32 cellular contexts compared by ENCODE assay signal in the genomic region with DNA sequence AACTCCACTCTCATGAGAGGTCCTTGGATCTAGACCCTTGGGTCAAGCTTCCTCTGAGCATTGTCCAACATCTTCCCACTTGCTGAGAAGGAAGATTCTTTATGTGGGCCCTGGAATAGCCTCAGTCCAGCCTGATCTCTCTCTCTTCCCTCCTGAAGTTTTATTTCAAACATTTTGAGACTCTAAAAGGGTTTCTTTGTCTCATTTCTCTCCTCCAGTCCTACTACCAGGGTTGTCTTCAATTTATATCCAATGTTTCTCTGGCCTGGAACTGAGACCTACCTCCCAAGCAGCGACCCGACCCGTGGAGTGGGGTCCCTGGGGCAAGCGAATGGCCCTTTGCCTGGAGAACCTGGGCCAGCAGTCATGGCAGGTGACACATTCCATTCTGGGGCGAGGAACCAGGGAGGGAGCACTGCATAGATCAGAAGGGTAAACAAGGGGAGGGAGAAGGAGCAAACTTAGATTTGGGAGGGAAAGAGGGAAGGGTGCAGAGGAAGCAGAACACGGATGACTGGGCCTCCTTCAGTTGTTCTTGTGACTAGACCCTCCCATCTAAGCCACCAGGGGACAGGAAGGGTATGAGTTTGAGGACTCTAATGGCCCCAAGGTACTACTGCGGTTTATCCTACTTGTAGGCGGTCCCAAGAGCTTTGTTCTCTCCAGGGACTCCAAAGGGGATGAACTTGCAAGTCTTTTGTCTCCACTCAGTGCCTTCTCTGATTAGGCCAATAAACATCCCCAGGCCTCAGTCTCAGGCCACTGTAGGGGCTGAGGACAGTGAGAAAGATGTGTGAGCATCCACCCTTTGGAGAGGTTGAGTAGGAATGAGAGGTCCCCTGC. TPM values are rescaled to one million over a fixed set of nuclear protein-coding genes. Genes with fewer than 3 reads are reported as not detected.
"Had no signal": no experiment of that assay in that cellular context is flagged by ENCODE, and none has a peak within 500 bp of the region (broad histone marks: within the 10 kb centered on the region; RNA-seq: fewer than 3 reads in every experiment).

No MANE protein-coding gene starts in this region.

- H3K4me2 ChIP-seq: hepatocyte had no signal

- ATAC-seq: esophagus mucosa; gastrocnemius medialis; heart left ventricle; left cardiac atrium; left lung; naive thymus-derived CD8-positive, alpha-beta T cell; stimulated activated memory B cell treated with anti-CD40 and anti-IgM and Interleukin-4, amounts not matched to agents 10 μg/mL and 1 μg/mL and 100 μg/mL, for 72 hours had no signal

- H2AFZ ChIP-seq: hepatocyte had no signal

- H3K4me3 ChIP-seq: dorsolateral prefrontal cortex, gastrocnemius medialis, heart left ventricle, hepatocyte, left lung, prostate gland, right atrium auricular region, sigmoid colon, thoracic aorta, tibial nerve, upper lobe of left lung, uterus had no signal

- H3K36me3 ChIP-seq: gastrocnemius medialis, heart left ventricle, left lung, prostate gland, right atrium auricular region, sigmoid colon, thoracic aorta, tibial nerve, upper lobe of left lung, uterus had no signal

- H3K27ac ChIP-seq: dorsolateral prefrontal cortex, epithelial cell of prostate, gastrocnemius medialis, heart left ventricle, hepatocyte, left lung, prostate gland, right atrium auricular region, sigmoid colon, thoracic aorta, tibial nerve, upper lobe of left lung, uterus had no signal

- H3K9me3 ChIP-seq: gastrocnemius medialis, heart left ventricle, left lung, prostate gland, right atrium auricular region, sigmoid colon, thoracic aorta, tibial nerve, upper lobe of left lung, uterus had no signal

- DNase-seq: dorsolateral prefrontal cortex; effector CD4-positive, alpha-beta T cell; foreskin fibroblast; gastrocnemius medialis; heart left ventricle; left cardiac atrium; left lung; mesenchymal stem cell; midbrain; naive thymus-derived CD8-positive, alpha-beta T cell; nephron progenitor cell; nucleus accumbens; sigmoid colon; stimulated activated CD4-positive, alpha-beta T cell treated with anti-CD3 and anti-CD28 coated beads, Interleukin-4, amount 100 ng/mL, for 4 hours; upper lobe of left lung; uterus had no signal

- H3K79me2 ChIP-seq: hepatocyte had no signal

- H3K27me3 ChIP-seq: right atrium auricular region, tibial nerve, upper lobe of left lung, uterus had no signal

- H3K4me1 ChIP-seq: gastrocnemius medialis, heart left ventricle, left lung, prostate gland, right atrium auricular region, sigmoid colon, tibial nerve, upper lobe of left lung, uterus had no signal

- FAIRE-seq: colon had no signal

RNA-seq across cellular contexts. Expression of a gene that starts 14.2 kb away (rescaled TPM):
- total RNA-seq: esophagus mucosa; gastrocnemius medialis; glomerular endothelial cell; hepatocyte; left cardiac atrium; left lung; lower leg skin; lung microvascular endothelial cell; myocyte; naive thymus-derived CD8-positive, alpha-beta T cell; osteocyte; skeletal muscle tissue; thoracic aorta; tibial nerve had no signal
- polyA plus RNA-seq: hepatocyte; naive thymus-derived CD8-positive, alpha-beta T cell had no signal

RNA-seq across cellular contexts. Expression of a gene that starts 53.2 kb away (rescaled TPM):
- total RNA-seq: esophagus mucosa; gastrocnemius medialis; heart left ventricle; kidney epithelial cell; left cardiac atrium; left lung; lung microvascular endothelial cell; myocyte; naive thymus-derived CD8-positive, alpha-beta T cell; osteocyte; prostate gland; right atrium auricular region; sigmoid colon; skeletal muscle tissue; thoracic aorta; upper lobe of left lung; uterus had no signal
- polyA plus RNA-seq: heart left ventricle; naive thymus-derived CD8-positive, alpha-beta T cell; sigmoid colon had no signal
